18 cellular contexts compared by ENCODE assay signal in genomic region chr10:124142296-124142853, GRCh38. TPM values are rescaled to one million over a fixed set of nuclear protein-coding genes. Genes with fewer than 3 reads are reported as not detected.
"Had no signal": no experiment of that assay in that cellular context is flagged by ENCODE, and none has a peak within 500 bp of the region (broad histone marks: within the 10 kb centered on the region; RNA-seq: fewer than 3 reads in every experiment).

No MANE protein-coding gene starts in this region.

- H3K4me3 ChIP-seq: heart left ventricle, right atrium auricular region, tibial nerve, uterus had no signal

- H3K27me3 ChIP-seq: gastrocnemius medialis, heart left ventricle, right atrium auricular region, tibial nerve, uterus had no signal

- H3K4me1 ChIP-seq: uterus had no signal

- H3K9me3 ChIP-seq: gastrocnemius medialis, uterus had no signal

- DNase-seq: activated CD4-positive, CD25-positive, alpha-beta regulatory T cell treated with anti-CD3 and anti-CD28 coated beads, Interleukin-2, amount 50 U/mL, for 72 hours; aorta; dermis blood vessel endothelial cell; effector memory CD8-positive, alpha-beta T cell; gastrocnemius medialis; heart left ventricle; natural killer cell; nucleus accumbens; stimulated activated CD4-positive, alpha-beta T cell treated with anti-CD3 and anti-CD28 coated beads, Interleukin-1b, Interleukin-23, amount 100 ng/mL, for 48 hours; substantia nigra; T-helper 1 cell had no signal

- FAIRE-seq: bronchial epithelial cell, islet of Langerhans had no signal

- H3K36me3 ChIP-seq: gastrocnemius medialis, heart left ventricle, right atrium auricular region, tibial nerve, uterus had no signal

- ATAC-seq: effector memory CD8-positive, alpha-beta T cell; gastrocnemius medialis; heart left ventricle; stimulated activated effector memory CD8-positive, alpha-beta T cell treated with anti-CD3 and anti-CD28 coated beads, Interleukin-12 subunit alpha, Interleukin-12 subunit beta, amount 100 ng/mL, for 72 hours had no signal

- H3K27ac ChIP-seq: gastrocnemius medialis, heart left ventricle, right atrium auricular region, tibial nerve, uterus had no signal

RNA-seq across cellular contexts. Expression of gene CHST15, which starts 49.0 kb away (rescaled TPM):
- total RNA-seq: activated CD8-positive, alpha-beta memory T cell treated with anti-CD3 and anti-CD28 coated beads for 36 hours had no signal
